10 cellular contexts compared by ENCODE assay signal in genomic region chr6:83615025-83615999, GRCh38.
DNase-seq lines count a peak whose midpoint lies in the region; ATAC-seq and TF ChIP-seq lines count a peak whose summit lies in the region.
"Had no signal": no experiment of that assay in that cellular context is flagged by ENCODE, and none has a peak within 500 bp of the region (broad histone marks: within the 10 kb centered on the region; RNA-seq: fewer than 3 reads in every experiment).

No MANE protein-coding gene starts in this region.

- H3K4me3 ChIP-seq in fibroblast of the aortic adventitia (ENCODE audit: low read depth, low read length), result no peak overlapping the region
- H3K4me3 ChIP-seq: lung had no signal

- no peaks in the 10 kb centered on the region for H3K27me3 ChIP-seq in CD4-positive, alpha-beta T cell (ENCODE audit: control insufficient read depth, insufficient read depth, low read length)

- ATAC-seq in GM18868 (IDR thresholded peaks at IDR 0.05; ENCODE audit: unreplicated experiment), result peak; percentile 75
- no peak for ATAC-seq in CD4-positive, alpha-beta T cell (ENCODE audit: poor library complexity)
- no peak for ATAC-seq in activated CD4-positive, CD25-positive, alpha-beta regulatory T cell treated with anti-CD3 and anti-CD28 coated beads, Interleukin-2, amount 50 U/mL, for 24 hours

- H3K27me3 Mint-ChIP-seq in CD14-positive monocyte (ENCODE audit: low read depth in 3 of 3), result peaks cover 2 to 6% (median 5%) of the 10 kb centered on the region in 3 donors
- no peaks in the 10 kb centered on the region for H3K27me3 Mint-ChIP-seq in CD4-positive, alpha-beta T cell
- H3K27me3 Mint-ChIP-seq: IgD-negative memory B cell had no signal

- H3K9me3 ChIP-seq in CD4-positive, alpha-beta T cell (ENCODE audit: control insufficient read depth, low read length), result no peaks in the 10 kb centered on the region

- TF ChIP-seq RAD21 in Ishikawa (IDR thresholded peaks at IDR 0.05; ENCODE audit: low read depth), result peak; percentile 49

- H3K36me3 Mint-ChIP-seq in CD14-positive monocyte, result no peaks in the 10 kb centered on the region
- H3K36me3 Mint-ChIP-seq in CD4-positive, alpha-beta T cell (ENCODE audit: low read depth), result no peaks in the 10 kb centered on the region
- H3K36me3 Mint-ChIP-seq: IgD-negative memory B cell had no signal

- H3K9me3 Mint-ChIP-seq in CD14-positive monocyte, result peaks cover 0 to 1% (median 0%) of the 10 kb centered on the region in 7 donors
- H3K9me3 Mint-ChIP-seq in CD4-positive, alpha-beta T cell, result no peaks in the 10 kb centered on the region
- H3K9me3 Mint-ChIP-seq: IgD-negative memory B cell had no signal

- H3K27ac Mint-ChIP-seq in CD14-positive monocyte, result no peak overlapping the region
- H3K27ac Mint-ChIP-seq in CD4-positive, alpha-beta T cell, result no peak overlapping the region
- H3K27ac Mint-ChIP-seq: IgD-negative memory B cell had no signal

- DNase-seq in CD14-positive monocyte (ENCODE audit: low spot score), result no peak
- peak; percentile 32 for DNase-seq in SHP77 treated with DMSO at 0.1 percent for 48 hours (lab: John Stamatoyannopoulos, UW)
- DNase-seq in fibroblast of the aortic adventitia (ENCODE audit: low read depth), result peak; percentile 43
- peak; percentile 7 for DNase-seq in smooth muscle cell of the brain vasculature (ENCODE audit: low read depth, low spot score)
- no peak for DNase-seq in CD4-positive, alpha-beta T cell

- CTCF ChIA-PET in CD4-positive, alpha-beta T cell (lab: Charles Lee), result interaction anchor here (0.9 to 1.2 kb wide), 2 partner anchors 11 to 1708 kb away, joined by 3 to 4 read pairs; no protein-coding TSS in a partner anchor

- POLR2A ChIA-PET in CD4-positive, alpha-beta T cell (lab: Charles Lee), result no interaction called here

- no peak overlapping the region for H3K4me3 Mint-ChIP-seq in CD14-positive monocyte
- H3K4me3 Mint-ChIP-seq in CD4-positive, alpha-beta T cell, result no peak overlapping the region
- H3K4me3 Mint-ChIP-seq: IgD-negative memory B cell had no signal

- peak; percentile 78 for TF ChIP-seq CTCF in CD14-positive monocyte (IDR thresholded peaks at IDR 0.05)
- TF ChIP-seq CTCF in fibroblast of the aortic adventitia (IDR thresholded peaks at IDR 0.05; ENCODE audit: insufficient read depth, low read length), result peak; percentile 64
- no peak for TF ChIP-seq CTCF in CD4-positive, alpha-beta T cell (IDR thresholded peaks at IDR 0.05)

- H3K4me1 Mint-ChIP-seq in CD14-positive monocyte, result no peaks in the 10 kb centered on the region
- H3K4me1 Mint-ChIP-seq in CD4-positive, alpha-beta T cell (ENCODE audit: low read depth), result no peaks in the 10 kb centered on the region
- H3K4me1 Mint-ChIP-seq: IgD-negative memory B cell had no signal

- TF ChIP-seq EP300 in Ishikawa (IDR thresholded peaks at IDR 0.05; ENCODE audit: borderline replicate concordance), result no peak

- no peak overlapping the region for H3K27ac ChIP-seq in CD4-positive, alpha-beta T cell (ENCODE audit: low read depth, low read length)

- intact Hi-C loops in CD14-positive monocyte (cut with micrococcal nuclease), result loop anchor here in 1 of 2 donors (10.0 kb wide), 1 partner anchor 609 kb away; the partner anchor contains the start of gene CEP162
- intact Hi-C loops in CD4-positive, alpha-beta T cell (cut with DNase I, micrococcal nuclease), result loop anchor here (5.0 to 10.0 kb wide), 2 partner anchors 609 to 1707 kb away; partner anchors contain the start of gene CEP162 (in 2 of the 2)

TF ChIP-seq in Ishikawa, 13 proteins besides CTCF, POLR2A, EP300 and RAD21:
- TF ChIP-seq TCF12 (IDR thresholded peaks at IDR 0.05; ENCODE audit: low read depth) (no peak), REST (IDR thresholded peaks at IDR 0.05; ENCODE audit: low read depth) (no peak), FOXM1 (IDR thresholded peaks at IDR 0.05; ENCODE audit: borderline replicate concordance, low read depth) (no peak), EGR1 (IDR thresholded peaks at IDR 0.05) (no peak), CEBPB (IDR thresholded peaks at IDR 0.05) (no peak), NFIC (IDR thresholded peaks at IDR 0.05) (no peak), TEAD4 (IDR thresholded peaks at IDR 0.05) (no peak), MAX (IDR thresholded peaks at IDR 0.05) (no peak), YY1 (IDR thresholded peaks at IDR 0.05; ENCODE audit: low read depth) (no peak), TAF1 (IDR thresholded peaks at IDR 0.05; ENCODE audit: low read depth) (no peak), USF1 (IDR thresholded peaks at IDR 0.05) (no peak), CREB1 (IDR thresholded peaks at IDR 0.05; ENCODE audit: low read depth) (no peak), ZBTB7A (IDR thresholded peaks at IDR 0.05; ENCODE audit: low read depth) (no peak)
TF ChIP-seq in Ishikawa: peak in this region for 0.

Comparison
In these comparisons a context has a peak if more than half of its experiments do, and no peak if none do; other contexts are left out.
1. DNase-seq: peak in SHP77 treated with DMSO at 0.1 percent for 48 hours (single experiment), fibroblast of the aortic adventitia (single experiment) and smooth muscle cell of the brain vasculature (single experiment); none in CD14-positive monocyte (single experiment) and CD4-positive, alpha-beta T cell (0 of 10).